1 cellular context compared by ENCODE assay signal in genomic region chr19:44725251-44725650, GRCh38.
TF ChIP-seq lines count a peak whose summit lies in the region.

No MANE protein-coding gene starts in this region.

TF ChIP-seq in HepG2, 621 proteins besides CTCF, POLR2A, EP300 and RAD21 (continued from another document and continues in another):
- TF ChIP-seq TRIM22 (IDR thresholded peaks at IDR 0.05) (no peak), CBX1 (IDR thresholded peaks at IDR 0.05; ENCODE audit: low read depth) (no peak), SP1 (IDR thresholded peaks at IDR 0.05) (no peak), SP1 (CRISPR knock-in tag; IDR thresholded peaks at IDR 0.05) (no peak), MAFG (CRISPR knock-in tag; IDR thresholded peaks at IDR 0.05) (no peak), ZNF781 (CRISPR knock-in tag; IDR thresholded peaks at IDR 0.05; ENCODE audit: borderline replicate concordance, not compliant biosample characterization) (no peak), RXRB (CRISPR knock-in tag; IDR thresholded peaks at IDR 0.05; ENCODE audit: borderline replicate concordance) (peak; percentile 56; the same call in 1 of the 2 replicates), MTF1 (CRISPR knock-in tag; IDR thresholded peaks at IDR 0.05) (no peak), CREM (IDR thresholded peaks at IDR 0.05) (no peak), CREM (CRISPR knock-in tag; IDR thresholded peaks at IDR 0.05) (no peak), MAZ (IDR thresholded peaks at IDR 0.05; ENCODE audit: borderline replicate concordance, low read depth, low read length) (no peak), MAZ (CRISPR knock-in tag; IDR thresholded peaks at IDR 0.05; ENCODE audit: low read depth) (peak; percentile 52; the same call in 1 of the 2 replicates), POLR2AphosphoS2 (IDR thresholded peaks at IDR 0.05; ENCODE audit: low read depth, low read length) (no peak), FOSL2 (CRISPR knock-in tag; IDR thresholded peaks at IDR 0.05) (peak; percentile 31; the same call in 1 of the 2 replicates), ZNF570 (CRISPR knock-in tag; IDR thresholded peaks at IDR 0.05; ENCODE audit: borderline replicate concordance) (no peak), GMEB1 (CRISPR knock-in tag; IDR thresholded peaks at IDR 0.05; ENCODE audit: borderline replicate concordance) (peak; percentile 48; the same call in 1 of the 2 replicates), HNRNPK (IDR thresholded peaks at IDR 0.05; ENCODE audit: low read depth, low read length, poor library complexity, severe bottlenecking) (no peak), DMAP1 (CRISPR knock-in tag; IDR thresholded peaks at IDR 0.05) (peak; percentile 54; the same call in 1 of the 2 replicates), ZC3H13 (CRISPR knock-in tag; IDR thresholded peaks at IDR 0.05) (no peak), ZNF263 (CRISPR knock-in tag; IDR thresholded peaks at IDR 0.05) (peak; percentile 84), MEIS2 (CRISPR knock-in tag; IDR thresholded peaks at IDR 0.05) (peak; percentile 32; the same call in 1 of the 2 replicates), ZNF224 (CRISPR knock-in tag; IDR thresholded peaks at IDR 0.05) (no peak), NR2F2 (IDR thresholded peaks at IDR 0.05; ENCODE audit: borderline replicate concordance, low read depth) (no peak), KMT2A (CRISPR knock-in tag; IDR thresholded peaks at IDR 0.05) (no peak), XBP1 (CRISPR knock-in tag; IDR thresholded peaks at IDR 0.05) (no peak), NCOR1 (IDR thresholded peaks at IDR 0.05; ENCODE audit: borderline replicate concordance, low read length) (peak; percentile 58; the same call in 1 of the 2 replicates), ZNF337 (CRISPR knock-in tag; IDR thresholded peaks at IDR 0.05; ENCODE audit: borderline replicate concordance, low read depth) (no peak), HNF4A (CRISPR knock-in tag; IDR thresholded peaks at IDR 0.05) (peak; percentile 92), HIC2 (CRISPR knock-in tag; IDR thresholded peaks at IDR 0.05; ENCODE audit: low read depth) (peak; percentile 98), ZNF362 (CRISPR knock-in tag; IDR thresholded peaks at IDR 0.05; ENCODE audit: borderline replicate concordance) (peak; percentile 22; the same call in 1 of the 2 replicates), ISL2 (CRISPR knock-in tag; IDR thresholded peaks at IDR 0.05) (peak; percentile 64), CREB3 (CRISPR knock-in tag; IDR thresholded peaks at IDR 0.05) (no peak), TOE1 (CRISPR knock-in tag; IDR thresholded peaks at IDR 0.05) (no peak), HMGA1 (CRISPR knock-in tag; conservative IDR thresholded peaks at IDR 0.05) (no peak), ZNF333 (CRISPR knock-in tag; IDR thresholded peaks at IDR 0.05; ENCODE audit: borderline replicate concordance) (no peak), SOX13 (IDR thresholded peaks at IDR 0.05) (no peak), SOX13 (CRISPR knock-in tag; conservative IDR thresholded peaks at IDR 0.05 in 1 of 2, IDR thresholded peaks at IDR 0.05 in 1 of 2) (peak in 1 of 2 experiments; percentile 61; a peak in 1 of 4 replicates), ATF7 (IDR thresholded peaks at IDR 0.05) (no peak), ATF7 (CRISPR knock-in tag; IDR thresholded peaks at IDR 0.05) (no peak), ZNF749 (CRISPR knock-in tag; IDR thresholded peaks at IDR 0.05; ENCODE audit: borderline replicate concordance) (no peak), ZNF431 (CRISPR knock-in tag; IDR thresholded peaks at IDR 0.05; ENCODE audit: borderline replicate concordance, low read depth) (no peak), THAP11 (CRISPR knock-in tag; IDR thresholded peaks at IDR 0.05) (peak; percentile 27; the same call in 1 of the 2 replicates), ZNF644 (CRISPR knock-in tag; IDR thresholded peaks at IDR 0.05; ENCODE audit: low read depth) (peak; percentile 42; the same call in 1 of the 2 replicates), SKIL (CRISPR knock-in tag; IDR thresholded peaks at IDR 0.05; ENCODE audit: borderline replicate concordance) (peak; percentile 63; the same call in 1 of the 2 replicates), ZNF746 (CRISPR knock-in tag; IDR thresholded peaks at IDR 0.05) (peak; percentile 90; the same call in 1 of the 2 replicates), SMARCE1 (IDR thresholded peaks at IDR 0.05; ENCODE audit: borderline replicate concordance) (no peak), ZNF780A (CRISPR knock-in tag; IDR thresholded peaks at IDR 0.05) (no peak), ZNF768 (CRISPR knock-in tag; IDR thresholded peaks at IDR 0.05) (no peak; the same call in 1 of the 2 replicates), AGO2 (optimal IDR thresholded peaks at IDR 0.05; ENCODE audit: low read depth, low read length) (no peak), HOXA9 (CRISPR knock-in tag; IDR thresholded peaks at IDR 0.05; ENCODE audit: borderline replicate concordance) (no peak), ZSCAN5A (CRISPR knock-in tag; IDR thresholded peaks at IDR 0.05; ENCODE audit: borderline replicate concordance) (no peak), USF2 (IDR thresholded peaks at IDR 0.05; ENCODE audit: low read depth, low read length) (no peak), USF2 (CRISPR knock-in tag; IDR thresholded peaks at IDR 0.05; ENCODE audit: borderline replicate concordance) (no peak), RBAK (CRISPR knock-in tag; IDR thresholded peaks at IDR 0.05) (no peak), ZFX (CRISPR knock-in tag; IDR thresholded peaks at IDR 0.05; ENCODE audit: low read depth) (peak; percentile 41; the same call in 1 of the 2 replicates), CHCHD3 (CRISPR knock-in tag; IDR thresholded peaks at IDR 0.05) (no peak), HDAC1 (CRISPR knock-in tag; IDR thresholded peaks at IDR 0.05) (peak; percentile 72), ZBTB38 (CRISPR knock-in tag; IDR thresholded peaks at IDR 0.05) (peak; percentile 63; the same call in 1 of the 2 replicates), PREB (CRISPR knock-in tag; IDR thresholded peaks at IDR 0.05) (no peak), SRSF1 (optimal IDR thresholded peaks at IDR 0.05; ENCODE audit: low read depth, low read length) (no peak), ZNF331 (CRISPR knock-in tag; IDR thresholded peaks at IDR 0.05) (peak; percentile 43; the same call in 1 of the 2 replicates)
